Comparison of ENCODE assay signal across 8 cellular contexts in genomic region chr17:7405882-7406825, GRCh38. TPM values are rescaled to one million over a fixed set of nuclear protein-coding genes. Genes with fewer than 3 reads are reported as not detected.
A peak's percentile ranks its signal among the peaks of the same experiment; 100 is the strongest.
DNase-seq lines count a peak whose midpoint lies in the region; ATAC-seq and TF ChIP-seq lines count a peak whose summit lies in the region.
"Had no signal": no experiment of that assay in that cellular context is flagged by ENCODE, and none has a peak within 500 bp of the region (broad histone marks: within the 10 kb centered on the region; RNA-seq: fewer than 3 reads in every experiment).

No MANE protein-coding gene starts in this region.

- no peak overlapping the region for H3K27ac Mint-ChIP-seq in GM23338

- no peaks in the 10 kb centered on the region for H3K9me3 Mint-ChIP-seq in GM23338

- intact Hi-C loops in gastrocnemius medialis (cut with DNase I; ENCODE audit: low total_unique reads): loop anchor here (2.0 to 10.0 kb wide), 2 partner anchors 155 to 279 kb away; partner anchors contain the start of genes SENP3, TP53 and WRAP53

- no peak overlapping the region for H3K27ac ChIP-seq in GM23338 (ENCODE audit: low read depth)
- peak overlapping the region; percentile 58 for H3K27ac ChIP-seq in RWPE2 (ENCODE audit: poor library complexity, severe bottlenecking)
- H3K27ac ChIP-seq in fibroblast of lung (ENCODE audit: insufficient read depth, low read length): no peak overlapping the region
- peak overlapping the region; percentile 92 to 97 (median 92) for H3K27ac ChIP-seq in gastrocnemius medialis

- H3K4me2 ChIP-seq in GM23338 (peak overlapping the region; percentile 99), fibroblast of lung (ENCODE audit: extremely low read depth, insufficient read depth, low read length) (peak overlapping the region; percentile 55)

- H3K9me2 ChIP-seq in GM23338 (ENCODE audit: insufficient read depth): no peaks in the 10 kb centered on the region

- H3K9me3 ChIP-seq in RWPE2 (ENCODE audit: severe bottlenecking) (no peaks in the 10 kb centered on the region), fibroblast of lung (ENCODE audit: control insufficient read depth, insufficient read depth, low read depth, low read length) (no peaks in the 10 kb centered on the region), gastrocnemius medialis (no peaks in the 10 kb centered on the region)

- H3K4me1 Mint-ChIP-seq in GM23338: peaks cover 28% of the 10 kb centered on the region

- H3K27me3 Mint-ChIP-seq in GM23338 (ENCODE audit: insufficient read depth, low read depth, poor library complexity): peaks cover 18% of the 10 kb centered on the region

- H3F3A ChIP-seq in GM23338 (replicated peaks; ENCODE audit: low read depth): peaks cover 24% of the 10 kb centered on the region

- in situ Hi-C loops in gastrocnemius medialis (cut with MboI; ENCODE audit: low sequenced_read_pairs in 4 of 4): no loop called here

- H3K79me2 ChIP-seq in GM23338 (replicated peaks; ENCODE audit: insufficient read depth) (peaks cover 14% of the 10 kb centered on the region), fibroblast of lung (ENCODE audit: control insufficient read depth, insufficient read depth, low read length) (no peaks in the 10 kb centered on the region)

- H2AFZ ChIP-seq in GM23338: peak overlapping the region; percentile 69; the same call in 1 of the 2 replicates
- no peak overlapping the region for H2AFZ ChIP-seq in fibroblast of lung (ENCODE audit: low read length)

- peaks cover 28% of the 10 kb centered on the region for H3K36me3 Mint-ChIP-seq in GM23338 (ENCODE audit: low read depth)

- H4K20me1 ChIP-seq in GM23338 (replicated peaks; ENCODE audit: insufficient read depth) (peaks cover 8% of the 10 kb centered on the region), fibroblast of lung (ENCODE audit: control insufficient read depth, extremely low read depth, insufficient read depth, low read length) (no peaks in the 10 kb centered on the region)

- no peak for ATAC-seq in GM23338
- no peak for ATAC-seq in RWPE2 (ENCODE audit: low read depth)
- ATAC-seq in gastrocnemius medialis: no peak
- ATAC-seq in GM21723 (IDR thresholded peaks at IDR 0.05; ENCODE audit: unreplicated experiment): no peak
- ATAC-seq in GM18505 (IDR thresholded peaks at IDR 0.05; ENCODE audit: unreplicated experiment): no peak

- peak overlapping the region; percentile 73 for H3K9ac ChIP-seq in fibroblast of lung (ENCODE audit: insufficient read depth, low read length)

- peak overlapping the region; percentile 90 for H3K4me3 ChIP-seq in GM23338
- H3K4me3 ChIP-seq in RWPE2 (ENCODE audit: severe bottlenecking): peak overlapping the region; percentile 54
- peak overlapping the region; percentile 60 to 81 (median 72) for H3K4me3 ChIP-seq in fibroblast of lung (replicated peaks in 1 of 4; ENCODE audit: control extremely low read depth in 1 of 4, insufficient read depth in 1 of 4, low read depth in 3 of 4, low read length in 4 of 4)
- H3K4me3 ChIP-seq in gastrocnemius medialis: peak overlapping the region in 3 of 4 donors; percentile 62 to 81 (median 72)

- no peak for TF ChIP-seq POLR2A in gastrocnemius medialis (IDR thresholded peaks at IDR 0.05)
- no peak for TF ChIP-seq POLR2A in GM18505 (IDR thresholded peaks at IDR 0.05; ENCODE audit: borderline replicate concordance, extremely low read depth, insufficient read depth, insufficient read length)

- H3K27me3 ChIP-seq in GM23338 (ENCODE audit: insufficient read depth): no peaks in the 10 kb centered on the region
- no peaks in the 10 kb centered on the region for H3K27me3 ChIP-seq in RWPE2 (ENCODE audit: insufficient read depth, poor library complexity, severe bottlenecking)
- H3K27me3 ChIP-seq in fibroblast of lung (ENCODE audit: control insufficient read depth, insufficient read depth, low read length): no peaks in the 10 kb centered on the region
- no peaks in the 10 kb centered on the region for H3K27me3 ChIP-seq in gastrocnemius medialis

- peaks cover 28% of the 10 kb centered on the region for H3K4me1 ChIP-seq in GM23338 (ENCODE audit: insufficient read depth)
- no peaks in the 10 kb centered on the region for H3K4me1 ChIP-seq in RWPE2 (ENCODE audit: insufficient read depth, poor library complexity, severe bottlenecking)
- H3K4me1 ChIP-seq in fibroblast of lung (ENCODE audit: control insufficient read depth, extremely low read depth, insufficient read depth, low read length): peaks cover 7% of the 10 kb centered on the region
- peaks cover 19 to 20% of the 10 kb centered on the region in 2 donors for H3K4me1 ChIP-seq in gastrocnemius medialis

- no peak for TF ChIP-seq CTCF in GM23338 (conservative IDR thresholded peaks at IDR 0.05; ENCODE audit: low read depth in 2 of 2)
- TF ChIP-seq CTCF in RWPE2 (IDR thresholded peaks at IDR 0.05; ENCODE audit: poor library complexity, severe bottlenecking): no peak
- no peak for TF ChIP-seq CTCF in fibroblast of lung (conservative IDR thresholded peaks at IDR 0.05 in 1 of 2, IDR thresholded peaks at IDR 0.05 in 1 of 2; ENCODE audit: low read depth in 1 of 2, low read length in 2 of 2)
- TF ChIP-seq CTCF in gastrocnemius medialis (IDR thresholded peaks at IDR 0.05 in 4 of 5, conservative IDR thresholded peaks at IDR 0.05 in 1 of 5): no peak

- H3K36me3 ChIP-seq in GM23338 (ENCODE audit: insufficient read depth) (peaks cover 3% of the 10 kb centered on the region; the same call in 1 of the 2 replicates), RWPE2 (ENCODE audit: low read depth) (peaks cover 12% of the 10 kb centered on the region), fibroblast of lung (ENCODE audit: control insufficient read depth, insufficient read depth, low read length) (peaks cover 10% of the 10 kb centered on the region), gastrocnemius medialis (no peaks in the 10 kb centered on the region)

- DNase-seq in GM23338 (ENCODE audit: low spot score): peak; percentile 56
- no peak for DNase-seq in RWPE2 (ENCODE audit: low spot score)
- no peak for DNase-seq in fibroblast of lung (ENCODE audit: low read depth in 2 of 2)
- DNase-seq in gastrocnemius medialis: no peak
- no peak for DNase-seq in NCI-H446 treated with DMSO at 0.1 percent for 48 hours (lab: John Stamatoyannopoulos, UW)

- peak overlapping the region; percentile 93 for H3K4me3 Mint-ChIP-seq in GM23338

TF ChIP-seq in GM23338, 12 proteins besides CTCF, POLR2A, EP300 and RAD21:
- no peak for TF ChIP-seq EZH2 (IDR thresholded peaks at IDR 0.05; ENCODE audit: low read depth, unreplicated experiment)

RNA-seq across cellular contexts. Expression of gene NLGN2, which starts 1.5 kb away (rescaled TPM):
- 26.8 and 38.7 TPM in 2 replicates for total RNA-seq in GM23338 (2014; rRNA removed; shearing (Covaris generic))
- polyA plus RNA-seq in GM23338 (2016; fragmentation: Nextera tagmentation; extraction: Ambion mirVana) (14.4 TPM in 2 replicates), fibroblast of lung (7.3 and 10.0 TPM in 2 replicates)
- total RNA-seq in fibroblast of lung (5.1 and 12.1 TPM in 2 replicates), gastrocnemius medialis (1 to 10 TPM; 4.2 to 6.6 (median 4.4) TPM)
- 34.7 and 35.4 TPM in 2 replicates for polyA plus RNA-seq in fibroblast of lung (2012)
- polyA minus RNA-seq in fibroblast of lung (ENCODE audit: low replicate concordance): 40.1 and 70.6 TPM in 2 replicates

RNA-seq across cellular contexts. Expression of gene TMEM256, which starts 2.3 kb away (rescaled TPM):
- 127 and 138 TPM in 2 replicates for total RNA-seq in GM23338 (2014; rRNA removed; shearing (Covaris generic))
- polyA plus RNA-seq in GM23338 (2016; fragmentation: Nextera tagmentation; extraction: Ambion mirVana) (197 and 227 TPM in 2 replicates), fibroblast of lung (59.1 and 78.7 TPM in 2 replicates)
- total RNA-seq in fibroblast of lung (206 and 212 TPM in 2 replicates), gastrocnemius medialis (10 to 100 TPM; 28.9 to 65.6 (median 50.2) TPM)
- polyA plus RNA-seq in fibroblast of lung (2012): 125 and 135 TPM in 2 replicates
- polyA minus RNA-seq in fibroblast of lung (ENCODE audit: low replicate concordance): 55.8 and 63.2 TPM in 2 replicates

RNA-seq across cellular contexts. Expression of gene PLSCR3, which starts 11.8 kb away (rescaled TPM):
- total RNA-seq in GM23338 (2014; rRNA removed; shearing (Covaris generic)): 34.3 and 41.7 TPM in 2 replicates
- polyA plus RNA-seq in GM23338 (2016; fragmentation: Nextera tagmentation; extraction: Ambion mirVana): 29.5 and 30.0 TPM in 2 replicates
- total RNA-seq in fibroblast of lung: 18.7 and 25.4 TPM in 2 replicates
- 39.1 and 42.1 TPM in 2 replicates for polyA plus RNA-seq in fibroblast of lung
- polyA plus RNA-seq in fibroblast of lung (2012): 91.0 and 92.4 TPM in 2 replicates
- 144 and 161 TPM in 2 replicates for polyA minus RNA-seq in fibroblast of lung (ENCODE audit: low replicate concordance)
- total RNA-seq in gastrocnemius medialis: 10 to 100 TPM in 3 of 4 donors, 1 to 10 TPM in 1; 8.9 to 20.3 (median 14.4) TPM

RNA-seq across cellular contexts. Expression of gene SPEM1, which starts 14.0 kb away (rescaled TPM):
- not detected in 2 replicates for total RNA-seq in GM23338 (2014; rRNA removed; shearing (Covaris generic))
- polyA plus RNA-seq in GM23338 (2016; fragmentation: Nextera tagmentation; extraction: Ambion mirVana) (not detected in 2 replicates), fibroblast of lung (not detected in 2 replicates)
- total RNA-seq in fibroblast of lung (not detected in 2 replicates), gastrocnemius medialis (not detected)
- not detected in 2 replicates for polyA plus RNA-seq in fibroblast of lung (2012)
- polyA minus RNA-seq in fibroblast of lung (ENCODE audit: low replicate concordance): not detected in 2 replicates
- total RNA-seq: glomerular endothelial cell had no signal

RNA-seq across cellular contexts. Expression of gene SPEM2, which starts 19.3 kb away (rescaled TPM):
- total RNA-seq in GM23338 (2014; rRNA removed; shearing (Covaris generic)): not detected in 2 replicates
- polyA plus RNA-seq in GM23338 (2016; fragmentation: Nextera tagmentation; extraction: Ambion mirVana) (not detected in 2 replicates), fibroblast of lung (not detected in 2 replicates)
- total RNA-seq in fibroblast of lung (not detected in 2 replicates), gastrocnemius medialis (not detected)
- not detected in 2 replicates for polyA plus RNA-seq in fibroblast of lung (2012)
- not detected in 2 replicates for polyA minus RNA-seq in fibroblast of lung (ENCODE audit: low replicate concordance)
- total RNA-seq: glomerular endothelial cell had no signal

Comparison
In these comparisons a context has a peak if more than half of its experiments do, and no peak if none do; other contexts are left out.
1. H3K27ac ChIP-seq: peak in RWPE2 (single experiment) and gastrocnemius medialis (4 of 4); none in GM23338 (single experiment) and fibroblast of lung (single experiment).
2. Peak in every context shown above with its lines, with median percentiles within 50 percentile points of each other: H3K4me3 ChIP-seq.